Comparison of ENCODE assay signal across 1 cellular context in genomic region chr16:15613676-15614075, GRCh38.
TF ChIP-seq lines count a peak whose summit lies in the region.

No MANE protein-coding gene starts in this region.

TF ChIP-seq in WTC11, 78 proteins besides CTCF, POLR2A, EP300 and RAD21:
- TF ChIP-seq PRDM15 (CRISPR knock-in tag; IDR thresholded peaks at IDR 0.05) (no peak), ZNF317 (CRISPR knock-in tag; IDR thresholded peaks at IDR 0.05; ENCODE audit: borderline replicate concordance, low read depth) (no peak), ATF3 (CRISPR knock-in tag; conservative IDR thresholded peaks at IDR 0.05) (no peak), HMGXB4 (CRISPR knock-in tag; IDR thresholded peaks at IDR 0.05) (no peak), FOXK1 (CRISPR knock-in tag; IDR thresholded peaks at IDR 0.05) (no peak), ZNF423 (CRISPR knock-in tag; IDR thresholded peaks at IDR 0.05) (no peak), ZSCAN18 (CRISPR knock-in tag; IDR thresholded peaks at IDR 0.05) (no peak), GRHL2 (CRISPR knock-in tag; IDR thresholded peaks at IDR 0.05; ENCODE audit: insufficient replicate concordance, severe bottlenecking) (no peak), NFYB (CRISPR knock-in tag; conservative IDR thresholded peaks at IDR 0.05; ENCODE audit: low read depth) (no peak), MLX (CRISPR knock-in tag; IDR thresholded peaks at IDR 0.05) (no peak), EMX1 (CRISPR knock-in tag; IDR thresholded peaks at IDR 0.05) (no peak), ZNF425 (CRISPR knock-in tag; conservative IDR thresholded peaks at IDR 0.05) (no peak), MAX (CRISPR knock-in tag; IDR thresholded peaks at IDR 0.05) (no peak), CDX4 (CRISPR knock-in tag; IDR thresholded peaks at IDR 0.05; ENCODE audit: borderline replicate concordance) (no peak), FOXP1 (CRISPR knock-in tag; IDR thresholded peaks at IDR 0.05; ENCODE audit: borderline replicate concordance) (no peak)
TF ChIP-seq in WTC11: peak in this region for 0.
